8 cellular contexts compared by ENCODE assay signal in the genomic region with DNA sequence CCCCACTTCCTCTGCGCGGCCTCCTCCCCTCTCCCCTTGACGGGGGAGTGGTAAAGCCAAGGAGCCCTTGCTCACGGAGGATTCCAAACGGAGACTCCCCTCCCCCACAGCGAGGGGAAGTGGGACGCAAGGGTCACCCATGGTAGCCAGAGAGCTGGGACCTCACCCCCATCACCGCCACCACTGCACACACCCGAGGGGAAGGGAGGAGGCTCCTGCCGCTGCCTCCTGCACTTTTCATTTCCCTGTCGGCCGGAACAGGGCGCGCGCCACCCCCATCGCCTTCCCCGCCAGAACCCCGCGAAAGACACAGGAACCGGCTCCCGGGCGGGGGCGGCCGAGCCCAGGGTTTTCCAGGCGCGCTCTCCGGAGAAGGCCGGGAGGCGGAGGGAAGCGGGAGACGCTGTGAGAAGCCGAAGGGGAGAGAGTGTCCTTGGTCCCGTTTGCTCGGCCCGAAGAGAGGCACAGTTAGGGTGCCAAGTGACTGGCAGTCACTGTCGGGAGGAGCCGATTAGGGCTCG. TPM values are rescaled to one million over a fixed set of nuclear protein-coding genes. Genes with fewer than 3 reads are reported as not detected.
DNase-seq lines count a peak whose midpoint lies in the region; ATAC-seq and TF ChIP-seq lines count a peak whose summit lies in the region.

No MANE protein-coding gene starts in this region.

- POLR2A ChIA-PET in HEK293T (lab: Yijun Ruan, JAX) = interaction anchor here (1.6 to 7.8 kb wide), 4 partner anchors 12 to 110 kb away, joined by 5 to 54 read pairs (median 6); a partner anchor contains a TSS

- H3K79me2 ChIP-seq in ACC112 (ENCODE audit: control insufficient read depth, insufficient read depth, low read length, unreplicated experiment) = peaks cover 58% of the 10 kb centered on the region

- intact Hi-C loops in activated T-helper 1 cell treated with anti-CD3 and anti-CD28 coated beads, Interleukin-12 subunit alpha, Interleukin-12 subunit beta, Interleukin-2, Interleukin-4 antibody, amounts not matched to agents 30 ng/mL and 10 ng/mL and 1 ng/mL, durations not matched to agents 14 hours and 24 hours and 36 hours (cut with micrococcal nuclease) = loop anchor here (1.0 to 5.0 kb wide), 7 partner anchors 20 to 869 kb away; a partner anchor contains a TSS
- intact Hi-C loops in natural killer cell (cut with micrococcal nuclease) = no loop called here
- intact Hi-C loops in upper lobe of right lung (cut with DNase I) = no loop called here

- in situ Hi-C loops in GM13977 (cut with MboI; ENCODE audit: low pct_unique_long_range_greater_than_20kb, low sequenced_read_pairs, unreplicated experiment) = no loop called here

- H3K27ac ChIP-seq in ACC112 (ENCODE audit: low read depth, low read length) (peak overlapping the region; percentile 63), upper lobe of right lung (peak overlapping the region; percentile 84)

- peaks cover 4% of the 10 kb centered on the region; the same call in 1 of the 2 replicates for H3K36me3 ChIP-seq in ACC112 (ENCODE audit: insufficient read depth, low read length)
- peaks cover 3% of the 10 kb centered on the region for H3K36me3 ChIP-seq in upper lobe of right lung

- TF ChIP-seq CTCF in GM13977 (IDR thresholded peaks at IDR 0.05; ENCODE audit: extremely low read depth, insufficient read depth, missing control alignments) (peak; percentile 2), fibroblast of pulmonary artery (IDR thresholded peaks at IDR 0.05; ENCODE audit: low read length, missing control alignments) (no peak), natural killer cell (IDR thresholded peaks at IDR 0.05) (no peak), upper lobe of right lung (IDR thresholded peaks at IDR 0.05) (no peak)

- no peaks in the 10 kb centered on the region for H3K27me3 ChIP-seq in ACC112 (ENCODE audit: insufficient read depth, low read length)
- no peaks in the 10 kb centered on the region for H3K27me3 ChIP-seq in upper lobe of right lung

- peak overlapping the region; percentile 99 for H3K4me3 Mint-ChIP-seq in activated T-helper 1 cell treated with anti-CD3 and anti-CD28 coated beads, Interleukin-12 subunit alpha, Interleukin-12 subunit beta, Interleukin-2, Interleukin-4 antibody, amounts not matched to agents 30 ng/mL and 10 ng/mL and 1 ng/mL, durations not matched to agents 14 hours and 24 hours and 36 hours
- peak overlapping the region; percentile 97 for H3K4me3 Mint-ChIP-seq in natural killer cell

- no peaks in the 10 kb centered on the region for H3K9me3 Mint-ChIP-seq in activated T-helper 1 cell treated with anti-CD3 and anti-CD28 coated beads, Interleukin-12 subunit alpha, Interleukin-12 subunit beta, Interleukin-2, Interleukin-4 antibody, amounts not matched to agents 30 ng/mL and 10 ng/mL and 1 ng/mL, durations not matched to agents 14 hours and 24 hours and 36 hours
- H3K9me3 Mint-ChIP-seq in natural killer cell = no peaks in the 10 kb centered on the region

- H2AFZ ChIP-seq in ACC112 (ENCODE audit: low read length, unreplicated experiment) = peak overlapping the region; percentile 53

- H3K27me3 Mint-ChIP-seq in activated T-helper 1 cell treated with anti-CD3 and anti-CD28 coated beads, Interleukin-12 subunit alpha, Interleukin-12 subunit beta, Interleukin-2, Interleukin-4 antibody, amounts not matched to agents 30 ng/mL and 10 ng/mL and 1 ng/mL, durations not matched to agents 14 hours and 24 hours and 36 hours (ENCODE audit: insufficient read depth) = no peaks in the 10 kb centered on the region
- H3K27me3 Mint-ChIP-seq in natural killer cell (ENCODE audit: low read depth in 2 of 2) = no peaks in the 10 kb centered on the region

- DNase-seq in GM13977 (ENCODE audit: low spot score) (no peak), NCI-H510A treated with DMSO at 0.1 percent for 48 hours (lab: John Stamatoyannopoulos, UW) (peak; percentile 47), fibroblast of pulmonary artery (ENCODE audit: low read depth) (peak; percentile 53), natural killer cell (peak; percentile 38), upper lobe of right lung (peak; percentile 80), HEK293T (ENCODE audit: extremely low spot score) (no peak)
- peak; percentile 56 for DNase-seq in activated T-helper 1 cell treated with anti-CD3 and anti-CD28 coated beads, Interleukin-12 subunit alpha, Interleukin-12 subunit beta, Interleukin-2, Interleukin-4 antibody, amounts not matched to agents 30 ng/mL and 10 ng/mL and 1 ng/mL, durations not matched to agents 14 hours and 24 hours and 36 hours (ENCODE audit: low spot score)

- H3K4me1 ChIP-seq in ACC112 (ENCODE audit: control insufficient read depth, insufficient read depth, low read length, unreplicated experiment) = peaks cover 52% of the 10 kb centered on the region
- H3K4me1 ChIP-seq in upper lobe of right lung = peaks cover 64% of the 10 kb centered on the region

- H3K36me3 Mint-ChIP-seq in activated T-helper 1 cell treated with anti-CD3 and anti-CD28 coated beads, Interleukin-12 subunit alpha, Interleukin-12 subunit beta, Interleukin-2, Interleukin-4 antibody, amounts not matched to agents 30 ng/mL and 10 ng/mL and 1 ng/mL, durations not matched to agents 14 hours and 24 hours and 36 hours (ENCODE audit: low read depth) = peaks cover 38% of the 10 kb centered on the region
- peaks cover 7% of the 10 kb centered on the region for H3K36me3 Mint-ChIP-seq in natural killer cell

- peak overlapping the region; percentile 99 for H3K4me3 ChIP-seq in ACC112 (ENCODE audit: low read depth, low read length)
- H3K4me3 ChIP-seq in fibroblast of pulmonary artery (replicated peaks; ENCODE audit: low read depth, low read length) = peak overlapping the region; percentile 93
- H3K4me3 ChIP-seq in upper lobe of right lung = peak overlapping the region; percentile 92

- H3K4me1 Mint-ChIP-seq in activated T-helper 1 cell treated with anti-CD3 and anti-CD28 coated beads, Interleukin-12 subunit alpha, Interleukin-12 subunit beta, Interleukin-2, Interleukin-4 antibody, amounts not matched to agents 30 ng/mL and 10 ng/mL and 1 ng/mL, durations not matched to agents 14 hours and 24 hours and 36 hours (ENCODE audit: low read depth) = peaks cover 50% of the 10 kb centered on the region
- peaks cover 58 to 70% of the 10 kb centered on the region in 2 donors for H3K4me1 Mint-ChIP-seq in natural killer cell

- peak overlapping the region; percentile 94 for H3K27ac Mint-ChIP-seq in activated T-helper 1 cell treated with anti-CD3 and anti-CD28 coated beads, Interleukin-12 subunit alpha, Interleukin-12 subunit beta, Interleukin-2, Interleukin-4 antibody, amounts not matched to agents 30 ng/mL and 10 ng/mL and 1 ng/mL, durations not matched to agents 14 hours and 24 hours and 36 hours
- peak overlapping the region; percentile 88 to 95 for H3K27ac Mint-ChIP-seq in natural killer cell

- no peaks in the 10 kb centered on the region for H3K9me3 ChIP-seq in upper lobe of right lung

- ATAC-seq in natural killer cell (no peak), upper lobe of right lung (peak; percentile 6)

- CTCF ChIA-PET in HEK293T (lab: Yijun Ruan, JAX) = no interaction called here

TF ChIP-seq in HEK293T, 16 proteins besides CTCF, POLR2A, EP300 and RAD21:
- TF ChIP-seq FOXM1 (IDR thresholded peaks at IDR 0.05; ENCODE audit: borderline replicate concordance) (no peak), ZNF384 (IDR thresholded peaks at IDR 0.05) (no peak), BHLHE40 (IDR thresholded peaks at IDR 0.05; ENCODE audit: borderline replicate concordance) (no peak), NFRKB (IDR thresholded peaks at IDR 0.05) (no peak), L3MBTL2 (conservative IDR thresholded peaks at IDR 0.05) (no peak)

RNA-seq across cellular contexts. Expression of a gene that starts 0.8 kb away (rescaled TPM):
- 351 and 356 TPM in 2 replicates for total RNA-seq in activated T-helper 1 cell treated with anti-CD3 and anti-CD28 coated beads, Interleukin-12 subunit alpha, Interleukin-12 subunit beta, Interleukin-2, Interleukin-4 antibody, amounts not matched to agents 30 ng/mL and 10 ng/mL and 1 ng/mL, durations not matched to agents 14 hours and 24 hours and 36 hours
- total RNA-seq in natural killer cell = 100 to 1,000 TPM; 409 to 438 (median 438) TPM
- 186 TPM for total RNA-seq in upper lobe of right lung

RNA-seq across cellular contexts. Expression of a gene that starts 19.5 kb away (rescaled TPM):
- total RNA-seq in activated T-helper 1 cell treated with anti-CD3 and anti-CD28 coated beads, Interleukin-12 subunit alpha, Interleukin-12 subunit beta, Interleukin-2, Interleukin-4 antibody, amounts not matched to agents 30 ng/mL and 10 ng/mL and 1 ng/mL, durations not matched to agents 14 hours and 24 hours and 36 hours = 82.9 and 88.5 TPM in 2 replicates
- total RNA-seq in natural killer cell = 10 to 100 TPM in 1 of 3 donors, 1 to 10 TPM in 2; 5.4 to 11.6 (median 5.7) TPM
- total RNA-seq in upper lobe of right lung = 11.6 TPM

RNA-seq across cellular contexts. Expression of a gene that starts 19.9 kb away (rescaled TPM):
- 19.0 and 23.8 TPM in 2 replicates for total RNA-seq in activated T-helper 1 cell treated with anti-CD3 and anti-CD28 coated beads, Interleukin-12 subunit alpha, Interleukin-12 subunit beta, Interleukin-2, Interleukin-4 antibody, amounts not matched to agents 30 ng/mL and 10 ng/mL and 1 ng/mL, durations not matched to agents 14 hours and 24 hours and 36 hours
- total RNA-seq in natural killer cell (10 to 100 TPM in 2 of 3 donors, 1 to 10 TPM in 1; 6.4 to 15.2 (median 15.0) TPM), upper lobe of right lung (18.3 TPM)

RNA-seq across cellular contexts. Expression of a gene that starts 45.6 kb away (rescaled TPM):
- total RNA-seq in activated T-helper 1 cell treated with anti-CD3 and anti-CD28 coated beads, Interleukin-12 subunit alpha, Interleukin-12 subunit beta, Interleukin-2, Interleukin-4 antibody, amounts not matched to agents 30 ng/mL and 10 ng/mL and 1 ng/mL, durations not matched to agents 14 hours and 24 hours and 36 hours = 4.8 and 5.3 TPM in 2 replicates
- total RNA-seq in natural killer cell = 10 to 100 TPM in 2 of 3 donors, 1 to 10 TPM in 1; 6.4 to 15.1 (median 11.5) TPM
- 2.7 TPM for total RNA-seq in upper lobe of right lung

Comparison
In these comparisons a context has a peak if more than half of its experiments do, and no peak if none do; other contexts are left out.
1. DNase-seq: peak in NCI-H510A treated with DMSO at 0.1 percent for 48 hours (single experiment), activated T-helper 1 cell treated with anti-CD3 and anti-CD28 coated beads, Interleukin-12 subunit alpha, Interleukin-12 subunit beta, Interleukin-2, Interleukin-4 antibody, amounts not matched to agents 30 ng/mL and 10 ng/mL and 1 ng/mL, durations not matched to agents 14 hours and 24 hours and 36 hours (single experiment), fibroblast of pulmonary artery (single experiment), natural killer cell (single experiment) and upper lobe of right lung (single experiment); none in GM13977 (single experiment) and HEK293T (single experiment).
2. Peak in every context shown above with its lines, with median percentiles within 50 percentile points of each other: H3K4me3 ChIP-seq.